Comparison of ENCODE assay signal across 14 cellular contexts in genomic region chr13:40975441-40975840, GRCh38. TPM values are rescaled to one million over a fixed set of nuclear protein-coding genes. Genes with fewer than 3 reads are reported as not detected.
DNase-seq lines count a peak whose midpoint lies in the region; ATAC-seq and TF ChIP-seq lines count a peak whose summit lies in the region.
"Had no signal": no experiment of that assay in that cellular context is flagged by ENCODE, and none has a peak within 500 bp of the region (broad histone marks: within the 10 kb centered on the region; RNA-seq: fewer than 3 reads in every experiment).

No MANE protein-coding gene starts in this region.

- DNase-seq in stimulated activated naive CD8-positive, alpha-beta T cell treated with anti-CD3 and anti-CD28 coated beads, Interleukin-15, Interleukin-2, amounts not matched to agents 100 U/mL and 50 U/mL, for 24 hours, result no peak
- DNase-seq in OCI-LY7 (ENCODE audit: low spot score) (no peak), hepatocyte (ENCODE audit: low spot score) (no peak), type B pancreatic cell (ENCODE audit: extremely low spot score, unreplicated experiment) (no peak), NOMO-1 (lab: John Stamatoyannopoulos, UW; ENCODE audit: unreplicated experiment in 2 of 2) (no peak), mucosa of descending colon (no peak)
- DNase-seq: C1 segment of cervical spinal cord; GF-D8; GOT3; NCI-H1105 treated with DMSO at 0.1 percent for 48 hours; stimulated activated CD4-positive, alpha-beta T cell treated with anti-CD3 and anti-CD28 coated beads, Interleukin-2, amount 100 ng/mL, for 24 hours; uterus had no signal

- H3K4me3 ChIP-seq in OCI-LY7 (ENCODE audit: low read depth, low read length, poor library complexity, severe bottlenecking), result peak overlapping the region; percentile 85
- no peak overlapping the region for H3K4me3 ChIP-seq in hepatocyte
- H3K4me3 ChIP-seq in mucosa of descending colon, result no peak overlapping the region
- H3K4me3 ChIP-seq: uterus had no signal

- H3K4me1 ChIP-seq in OCI-LY7 (ENCODE audit: insufficient read depth, low read length, poor library complexity, severe bottlenecking) (peaks cover 75% of the 10 kb centered on the region), hepatocyte (ENCODE audit: insufficient read depth) (peaks cover 45% of the 10 kb centered on the region), mucosa of descending colon (ENCODE audit: low read depth) (peaks cover 50% of the 10 kb centered on the region)

- no TSS peak for BruUV-seq in OCI-LY7 (replicated peaks; lab: Mats Ljungman, UMichigan)

- POLR2A ChIA-PET in OCI-LY7 (lab: Charles Lee), result interaction anchor here (1.1 to 1.8 kb wide), 2 partner anchors 40 to 44 kb away, joined by 3 to 15 read pairs; partner anchors contain the start of gene ELF1

- H3K79me2 ChIP-seq in OCI-LY7 (ENCODE audit: insufficient read depth, low read depth, low read length) (peaks cover 100% of the 10 kb centered on the region), hepatocyte (peaks cover 94% of the 10 kb centered on the region)

- no peaks in the 10 kb centered on the region for H3K9me3 Mint-ChIP-seq in stimulated activated naive CD8-positive, alpha-beta T cell treated with anti-CD3 and anti-CD28 coated beads, Interleukin-15, Interleukin-2, amounts not matched to agents 100 ng/mL and 50 ng/mL, for 24 hours
- no peaks in the 10 kb centered on the region for H3K9me3 Mint-ChIP-seq in type B pancreatic cell

- CTCF ChIA-PET in OCI-LY7 (lab: Charles Lee; ENCODE audit: unreplicated experiment), result no interaction called here

- intact Hi-C loops in OCI-LY7 (cut with micrococcal nuclease; ENCODE audit: unreplicated experiment) (loop anchor here (10.0 kb wide), 1 partner anchor 339 kb away; the partner anchor contains the start of gene NAA16), mucosa of descending colon (cut with DNase I, micrococcal nuclease) (no loop called here)

- H3K36me3 ChIP-seq in OCI-LY7 (ENCODE audit: insufficient read depth, low read length), result peaks cover 90% of the 10 kb centered on the region
- no peaks in the 10 kb centered on the region for H3K36me3 ChIP-seq in hepatocyte (replicated peaks; ENCODE audit: insufficient read depth, low read depth)
- H3K36me3 ChIP-seq in mucosa of descending colon (ENCODE audit: low read depth), result no peaks in the 10 kb centered on the region
- H3K36me3 ChIP-seq: uterus had no signal

- H3K4me1 Mint-ChIP-seq in stimulated activated naive CD8-positive, alpha-beta T cell treated with anti-CD3 and anti-CD28 coated beads, Interleukin-15, Interleukin-2, amounts not matched to agents 100 ng/mL and 50 ng/mL, for 24 hours (ENCODE audit: low read depth), result peaks cover 93% of the 10 kb centered on the region
- peaks cover 21% of the 10 kb centered on the region for H3K4me1 Mint-ChIP-seq in type B pancreatic cell (ENCODE audit: unreplicated experiment)

- peak overlapping the region; percentile 64 for H3K27ac ChIP-seq in OCI-LY7 (ENCODE audit: low read depth, low read length, poor library complexity, severe bottlenecking)
- peak overlapping the region; percentile 89 for H3K27ac ChIP-seq in hepatocyte

- H3K36me3 Mint-ChIP-seq in stimulated activated naive CD8-positive, alpha-beta T cell treated with anti-CD3 and anti-CD28 coated beads, Interleukin-15, Interleukin-2, amounts not matched to agents 100 ng/mL and 50 ng/mL, for 24 hours (ENCODE audit: low read depth), result peaks cover 36% of the 10 kb centered on the region
- H3K36me3 Mint-ChIP-seq in type B pancreatic cell, result peaks cover 4% of the 10 kb centered on the region

- ATAC-seq in stimulated activated naive CD8-positive, alpha-beta T cell treated with anti-CD3 and anti-CD28 coated beads, Interleukin-15, Interleukin-2, amounts not matched to agents 100 U/mL and 50 U/mL, for 24 hours, result no peak
- ATAC-seq in HG03159 (IDR thresholded peaks at IDR 0.05; ENCODE audit: unreplicated experiment) (no peak), mucosa of descending colon (no peak)

- no peak overlapping the region for H2AFZ ChIP-seq in OCI-LY7 (ENCODE audit: low read length)
- H2AFZ ChIP-seq in hepatocyte, result no peak overlapping the region

- H4K20me1 ChIP-seq in OCI-LY7 (ENCODE audit: insufficient read depth, low read length) (peaks cover 84% of the 10 kb centered on the region), hepatocyte (ENCODE audit: insufficient read depth, poor library complexity, severe bottlenecking) (peaks cover 62% of the 10 kb centered on the region)

- H3K27me3 Mint-ChIP-seq in stimulated activated naive CD8-positive, alpha-beta T cell treated with anti-CD3 and anti-CD28 coated beads, Interleukin-15, Interleukin-2, amounts not matched to agents 100 ng/mL and 50 ng/mL, for 24 hours, result no peaks in the 10 kb centered on the region
- H3K27me3 Mint-ChIP-seq in type B pancreatic cell, result no peaks in the 10 kb centered on the region

- H3K9me2 ChIP-seq in OCI-LY7 (ENCODE audit: insufficient read depth, low read length) (no peaks in the 10 kb centered on the region), hepatocyte (replicated peaks; ENCODE audit: insufficient read depth) (no peaks in the 10 kb centered on the region)

- no peaks in the 10 kb centered on the region for H3K27me3 ChIP-seq in hepatocyte
- H3K27me3 ChIP-seq: uterus had no signal

- peak overlapping the region; percentile 56 for H3K4me3 Mint-ChIP-seq in stimulated activated naive CD8-positive, alpha-beta T cell treated with anti-CD3 and anti-CD28 coated beads, Interleukin-15, Interleukin-2, amounts not matched to agents 100 ng/mL and 50 ng/mL, for 24 hours
- H3K4me3 Mint-ChIP-seq in type B pancreatic cell, result no peak overlapping the region

- H3K9me3 ChIP-seq in OCI-LY7 (ENCODE audit: low read length), result no peaks in the 10 kb centered on the region
- H3K9me3 ChIP-seq in hepatocyte (ENCODE audit: low read depth), result no peaks in the 10 kb centered on the region
- no peaks in the 10 kb centered on the region for H3K9me3 ChIP-seq in mucosa of descending colon
- H3K9me3 ChIP-seq: uterus had no signal

- peak overlapping the region; percentile 87 for H3K27ac Mint-ChIP-seq in stimulated activated naive CD8-positive, alpha-beta T cell treated with anti-CD3 and anti-CD28 coated beads, Interleukin-15, Interleukin-2, amounts not matched to agents 100 ng/mL and 50 ng/mL, for 24 hours
- peak overlapping the region; percentile 78 for H3K27ac Mint-ChIP-seq in type B pancreatic cell

- TF ChIP-seq CTCF in OCI-LY7 (conservative IDR thresholded peaks at IDR 0.05; ENCODE audit: low read length), result no peak
- TF ChIP-seq CTCF in hepatocyte (IDR thresholded peaks at IDR 0.05; ENCODE audit: poor library complexity), result no peak
- TF ChIP-seq CTCF in type B pancreatic cell (conservative IDR thresholded peaks at IDR 0.05), result no peak
- TF ChIP-seq CTCF in mucosa of descending colon (IDR thresholded peaks at IDR 0.05), result no peak

- H3K4me2 ChIP-seq in OCI-LY7 (ENCODE audit: low read length), result peak overlapping the region; percentile 94
- peak overlapping the region; percentile 52 for H3K4me2 ChIP-seq in hepatocyte

RNA-seq across cellular contexts. Expression of gene ELF1, which starts 43.7 kb away (rescaled TPM):
- 106 and 111 TPM in 2 replicates for total RNA-seq in OCI-LY7 (2014; rRNA removed; shearing (Covaris generic))
- total RNA-seq in OCI-LY7 (2022), result 248 and 276 TPM in 2 replicates
- total RNA-seq in hepatocyte, result 91.1 and 94.6 TPM in 2 replicates
- 39.4 and 44.4 TPM in 2 replicates for polyA plus RNA-seq in hepatocyte
- 47.4 and 97.2 TPM in 2 replicates for total RNA-seq in type B pancreatic cell (ENCODE audit: low replicate concordance)
- total RNA-seq in mucosa of descending colon, result 100 to 1,000 TPM in 1 of 3 donors, 10 to 100 TPM in 2; 80.2 to 111 (median 96.8) TPM
